10 cellular contexts compared by ENCODE assay signal in the genomic region with DNA sequence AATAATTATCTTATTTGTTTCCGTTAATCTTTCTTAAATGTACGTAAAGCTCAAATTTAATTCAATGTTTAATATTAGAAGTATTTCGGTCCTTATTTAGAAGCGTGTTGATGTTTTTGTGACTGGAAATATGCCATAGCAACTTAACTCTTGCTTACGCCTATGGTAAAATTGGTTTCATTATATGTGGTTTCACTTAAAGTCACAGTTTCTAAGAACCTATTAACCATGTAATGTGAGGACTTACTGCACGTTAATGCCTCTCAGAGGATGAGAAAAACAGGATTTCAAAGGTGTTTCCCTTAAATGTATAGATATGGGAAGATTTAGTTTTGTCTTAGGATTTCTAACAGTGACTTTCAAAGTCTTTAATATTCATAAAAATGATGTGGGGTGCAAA.
"Had no signal": no experiment of that assay in that cellular context is flagged by ENCODE, and none has a peak within 500 bp of the region (broad histone marks: within the 10 kb centered on the region; RNA-seq: fewer than 3 reads in every experiment).

No MANE protein-coding gene starts in this region.

- H3K4me1 ChIP-seq: HAP-1 had no signal

- DNase-seq: GM23248, GOT3, H7, HFFc6, IMR-90, KG1 had no signal

- H2AFZ ChIP-seq: GM23248 had no signal

- H3K4me3 ChIP-seq: GM23248, HAP-1, K562 had no signal

- H3K9me3 ChIP-seq: HAP-1 had no signal

- H3K9ac ChIP-seq: GM23248 had no signal

- FAIRE-seq: HTR-8/SVneo, K562 had no signal

- H3K27ac ChIP-seq: GM23248 had no signal

- ATAC-seq: HCT116, K562 had no signal

- H3K36me3 ChIP-seq: HAP-1 had no signal
